ENCODE assay signal across 10 cellular contexts in the genomic region with DNA sequence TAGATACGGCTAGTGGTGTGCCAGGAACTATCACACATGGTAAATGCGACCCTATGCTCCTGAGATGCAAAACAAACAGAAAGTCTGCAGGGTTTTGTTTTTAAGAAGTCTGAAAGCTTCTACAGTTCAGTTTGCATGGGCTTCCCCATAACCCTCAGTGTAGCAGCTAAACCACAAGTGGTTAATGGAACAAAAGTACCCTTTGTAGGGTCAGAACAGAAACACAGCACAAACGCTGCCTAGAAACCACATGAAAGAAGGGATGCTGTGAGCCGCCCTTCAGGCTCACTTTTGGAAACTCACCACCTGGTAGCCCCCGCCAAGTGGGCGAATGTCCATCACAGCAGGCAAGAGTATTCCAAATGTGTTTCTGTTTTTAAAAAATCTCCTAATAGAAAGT. TPM values are rescaled to one million over a fixed set of nuclear protein-coding genes. Genes with fewer than 3 reads are reported as not detected.
DNase-seq lines count a peak whose midpoint lies in the region; ATAC-seq, FAIRE-seq and TF ChIP-seq lines count a peak whose summit lies in the region.
"Had no signal": no experiment of that assay in that cellular context is flagged by ENCODE, and none has a peak within 500 bp of the region (broad histone marks: within the 10 kb centered on the region; RNA-seq: fewer than 3 reads in every experiment).

No MANE protein-coding gene starts in this region.

- H3K18ac ChIP-seq in mesenchymal stem cell (ENCODE audit: low read depth in 1 of 2, low read length in 2 of 2): peak overlapping the region; percentile 35 to 37

- H3K4ac ChIP-seq in mesenchymal stem cell (ENCODE audit: low read depth in 1 of 2, low read length in 2 of 2): no peak overlapping the region

- no peak overlapping the region for H3K9ac ChIP-seq in mesenchymal stem cell (ENCODE audit: low read length)

- DNase-seq in GM18507 (ENCODE audit: extremely low spot score, insufficient read length, low read depth) (peak; percentile 28), MV-4-11 (lab: John Stamatoyannopoulos, UW) (peak; percentile 63), mesenchymal stem cell (no peak), mesothelial cell of epicardium (ENCODE audit: low spot score in 2 of 2, unreplicated experiment in 2 of 2) (no peak), SW 1271 (lab: John Stamatoyannopoulos, UW) (no peak), esophagus squamous epithelium (lab: John Stamatoyannopoulos, UW) (no peak)
- DNase-seq in activated CD4-positive, alpha-beta T cell treated with anti-CD3 and anti-CD28 coated beads, Interleukin-2, amount 50 U/mL, for 4 hours: no peak

- H2AFZ ChIP-seq in mesenchymal stem cell (ENCODE audit: low read depth, low read length): no peak overlapping the region

- intact Hi-C loops in esophagus squamous epithelium (cut with DNase I): no loop called here

- no peak for TF ChIP-seq CTCF in mesothelial cell of epicardium (IDR thresholded peaks at IDR 0.05; ENCODE audit: unreplicated experiment)
- TF ChIP-seq CTCF in esophagus squamous epithelium (IDR thresholded peaks at IDR 0.05): no peak

- H3K4me2 ChIP-seq in mesenchymal stem cell (ENCODE audit: low read length, poor library complexity, severe bottlenecking): peak overlapping the region; percentile 44

- H3K36me3 Mint-ChIP-seq in mesothelial cell of epicardium: peaks cover 10% of the 10 kb centered on the region

- H3K27ac Mint-ChIP-seq in mesothelial cell of epicardium: no peak overlapping the region

- H3K27ac ChIP-seq in mesenchymal stem cell (ENCODE audit: low read length, poor library complexity, severe bottlenecking) (no peak overlapping the region), esophagus squamous epithelium (no peak overlapping the region)

- peaks cover 39% of the 10 kb centered on the region for H3K4me1 Mint-ChIP-seq in mesothelial cell of epicardium

- no peaks in the 10 kb centered on the region for H3K9me3 ChIP-seq in mesenchymal stem cell (ENCODE audit: control insufficient read depth, low read length)
- H3K9me3 ChIP-seq in esophagus squamous epithelium: no peaks in the 10 kb centered on the region

- 82% methylated on average over 6 of the region's 6 CpGs for WGBS in mesenchymal stem cell
- 57 to 64% methylated on average over 6 of the region's 6 CpGs for WGBS in esophagus squamous epithelium, 2 donors

- no peak overlapping the region for H2BK15ac ChIP-seq in mesenchymal stem cell (ENCODE audit: low read depth, poor library complexity, severe bottlenecking)

- H2BK120ac ChIP-seq in mesenchymal stem cell (ENCODE audit: low read depth, low read length): no peak overlapping the region

- no peak overlapping the region for H3K4me3 Mint-ChIP-seq in mesothelial cell of epicardium

- H3K4me1 ChIP-seq in mesenchymal stem cell (ENCODE audit: control insufficient read depth, insufficient read depth, low read depth, low read length) (peaks cover 34% of the 10 kb centered on the region), esophagus squamous epithelium (peaks cover 0 to 68% (median 31%) of the 10 kb centered on the region in 3 donors)

- FAIRE-seq in GM18507 (lab: Jason Lieb, UNC): peak; percentile 91
- FAIRE-seq: H1 had no signal

- H4K91ac ChIP-seq in mesenchymal stem cell (ENCODE audit: low read length): no peak overlapping the region

- H3K4me3 ChIP-seq in mesenchymal stem cell (ENCODE audit: insufficient read depth in 1 of 2, low read depth in 1 of 2, low read length in 2 of 2) (no peak overlapping the region), esophagus squamous epithelium (no peak overlapping the region)
- H3K4me3 ChIP-seq: lung had no signal

- H2BK5ac ChIP-seq in mesenchymal stem cell (ENCODE audit: low read depth, low read length, poor library complexity, severe bottlenecking): no peak overlapping the region

- no peak overlapping the region for H3K14ac ChIP-seq in mesenchymal stem cell (ENCODE audit: low read length in 2 of 2)

- no peaks in the 10 kb centered on the region for H3K27me3 ChIP-seq in mesenchymal stem cell (ENCODE audit: control insufficient read depth in 1 of 2, insufficient read depth in 1 of 2, low read length in 2 of 2)
- no peaks in the 10 kb centered on the region for H3K27me3 ChIP-seq in esophagus squamous epithelium

- H3K79me1 ChIP-seq in mesenchymal stem cell (replicated peaks; ENCODE audit: low read length, poor library complexity, severe bottlenecking): peaks cover 29% of the 10 kb centered on the region

- H3K23ac ChIP-seq in mesenchymal stem cell (ENCODE audit: low read length in 2 of 2): no peak overlapping the region

- TF ChIP-seq POLR2A in esophagus squamous epithelium (IDR thresholded peaks at IDR 0.05): no peak

- H2BK12ac ChIP-seq in mesenchymal stem cell (ENCODE audit: low read length in 2 of 2): no peak overlapping the region

- H4K8ac ChIP-seq in mesenchymal stem cell (ENCODE audit: low read length): peak overlapping the region; percentile 42

- H3K27me3 Mint-ChIP-seq in mesothelial cell of epicardium (ENCODE audit: low read depth): no peaks in the 10 kb centered on the region

- H3K36me3 ChIP-seq in mesenchymal stem cell (ENCODE audit: control insufficient read depth in 1 of 2, insufficient read depth in 2 of 2, low read depth in 1 of 2, low read length in 2 of 2): peaks cover 4 to 10% of the 10 kb centered on the region in 2 experiments
- H3K36me3 ChIP-seq in esophagus squamous epithelium: peaks cover 0 to 5% (median 0%) of the 10 kb centered on the region in 3 donors

- ATAC-seq in GM21737 (IDR thresholded peaks at IDR 0.05; ENCODE audit: unreplicated experiment): peak; percentile 92

- no peak overlapping the region for H2AK5ac ChIP-seq in mesenchymal stem cell (ENCODE audit: low read length, severe bottlenecking)

- no peaks in the 10 kb centered on the region for H3K9me3 Mint-ChIP-seq in mesothelial cell of epicardium

RNA-seq across cellular contexts. Expression of a gene that starts 46.2 kb away (rescaled TPM):
- polyA plus RNA-seq in mesenchymal stem cell (2013, experiment 1 of 2): 29.3 TPM
- polyA plus RNA-seq in mesenchymal stem cell (2013, experiment 2 of 2): 28.9 TPM
- total RNA-seq in mesothelial cell of epicardium (29.1 to 33.9 TPM (median 29.9 TPM) in 3 replicates), esophagus squamous epithelium (10 to 100 TPM; 20.7 to 55.1 (median 30.8) TPM)

Comparison
In these comparisons a context has a peak if more than half of its experiments do, and no peak if none do; other contexts are left out.
1. DNase-seq: peak in GM18507 (single experiment) and MV-4-11 (single experiment); none in mesenchymal stem cell (single experiment), mesothelial cell of epicardium (0 of 2), SW 1271 (0 of 2), activated CD4-positive, alpha-beta T cell treated with anti-CD3 and anti-CD28 coated beads, Interleukin-2, amount 50 U/mL, for 4 hours (0 of 2) and esophagus squamous epithelium (single experiment).